Comparison of ENCODE assay signal across 8 cellular contexts in genomic region chr13:110714798-110715394, GRCh38. TPM values are rescaled to one million over a fixed set of nuclear protein-coding genes. Genes with fewer than 3 reads are reported as not detected.
DNase-seq lines count a peak whose midpoint lies in the region; ATAC-seq and TF ChIP-seq lines count a peak whose summit lies in the region.

No MANE protein-coding gene starts in this region.

- ATAC-seq in right lobe of liver (peak; percentile 1 to 8 (median 4)), HG03439 (IDR thresholded peaks at IDR 0.05; ENCODE audit: unreplicated experiment) (no peak)

- POLR2A ChIA-PET in Caco-2 (lab: Charles Lee) = interaction anchor here (0.6 to 1.5 kb wide), 15 partner anchors 9 to 259 kb away, joined by 3 to 27 read pairs (median 5); partner anchors contain the start of genes ANKRD10, CARS2, NAXD and RAB20

- H3K4me3 ChIP-seq in Caco-2 (ENCODE audit: low read depth, low read length) (peak overlapping the region; percentile 93), Karpas-422 (ENCODE audit: low read length) (peak overlapping the region; percentile 97), right lobe of liver (peak overlapping the region; percentile 80 to 99 (median 99))

- H3K79me2 ChIP-seq in Karpas-422 (ENCODE audit: low read length) = peaks cover 53% of the 10 kb centered on the region

- H3K27me3 Mint-ChIP-seq in Caco-2 (ENCODE audit: insufficient read depth, unreplicated experiment) = peaks cover 2% of the 10 kb centered on the region

- peak overlapping the region; percentile 76 for H3K4me2 ChIP-seq in Karpas-422 (ENCODE audit: low read depth, low read length, poor library complexity, severe bottlenecking)

- intact Hi-C loops in Caco-2 (cut with micrococcal nuclease; ENCODE audit: unreplicated experiment) (loop anchor here (1.0 to 2.0 kb wide), 7 partner anchors 9 to 258 kb away; partner anchors contain the start of genes ANKRD10, CARS2 and NAXD), right lobe of liver (cut with DNase I) (loop anchor here in 1 of 2 donors (10.0 kb wide), 1 partner anchor 100 kb away; the partner anchor contains the start of gene NAXD)

- no peaks in the 10 kb centered on the region for H3K9me3 Mint-ChIP-seq in Caco-2 (ENCODE audit: unreplicated experiment)

- H3K9me3 ChIP-seq in Caco-2 (no peaks in the 10 kb centered on the region), Karpas-422 (ENCODE audit: low read length) (no peaks in the 10 kb centered on the region), right lobe of liver (no peaks in the 10 kb centered on the region)

- BruUV-seq in Caco-2 (replicated peaks; lab: Mats Ljungman, UMichigan) = TSS peak; percentile 88

- H3K36me3 ChIP-seq in Caco-2 (ENCODE audit: control insufficient read depth, insufficient read depth, low read length) (peaks cover 2% of the 10 kb centered on the region; the same call in 1 of the 2 replicates), Karpas-422 (ENCODE audit: insufficient read depth, low read length) (no peaks in the 10 kb centered on the region), right lobe of liver (peaks cover 0 to 7% (median 4%) of the 10 kb centered on the region in 4 donors)

- no peak overlapping the region for H2AFZ ChIP-seq in Karpas-422 (ENCODE audit: low read length)

- H3K9ac ChIP-seq in Karpas-422 (ENCODE audit: low read length) = peak overlapping the region; percentile 88

- DNase-seq in Caco-2 (peak; percentile 61 to 62), Karpas-422 (peak; percentile 82), T-helper 9 cell (peak; percentile 41), right lobe of liver (peak; percentile 68 to 81 (median 70)), retina (no peak)
- peak; percentile 5 for DNase-seq in stimulated activated CD8-positive, alpha-beta memory T cell treated with anti-CD3 and anti-CD28 coated beads, Interleukin-12 subunit alpha, Interleukin-12 subunit beta, amount 100 ng/mL, for 24 hours (ENCODE audit: extremely low read depth)

- peaks cover 55% of the 10 kb centered on the region for H3K36me3 Mint-ChIP-seq in Caco-2 (ENCODE audit: insufficient read depth, unreplicated experiment)

- H3K27ac ChIP-seq in Karpas-422 (ENCODE audit: low read length) (peak overlapping the region; percentile 90), cingulate gyrus (ENCODE audit: low read depth, low read length) (peak overlapping the region; percentile 99), right lobe of liver (peak overlapping the region; percentile 94 to 98 (median 98))

- no peak for TF ChIP-seq CTCF in Caco-2 (IDR thresholded peaks at IDR 0.05; ENCODE audit: insufficient read depth in 1 of 2, low read depth in 1 of 2, low read length in 1 of 2, severe bottlenecking in 1 of 2, unreplicated experiment in 1 of 2)
- TF ChIP-seq CTCF in right lobe of liver (IDR thresholded peaks at IDR 0.05) = peak in 2 of 4 donors; percentile 8 to 15

- peak overlapping the region; percentile 96 for H3K27ac Mint-ChIP-seq in Caco-2 (ENCODE audit: unreplicated experiment)

- peaks cover 17% of the 10 kb centered on the region for H3K4me1 Mint-ChIP-seq in Caco-2 (ENCODE audit: low read depth, unreplicated experiment)

- CTCF ChIA-PET in Caco-2 (lab: Charles Lee) = interaction anchor here (0.6 to 0.7 kb wide), 4 partner anchors 9 to 346 kb away, joined by 3 to 5 read pairs (median 4); no protein-coding TSS in a partner anchor

- H3K27me3 ChIP-seq in Caco-2 (replicated peaks; ENCODE audit: control insufficient read depth, insufficient read depth, low read length) (no peaks in the 10 kb centered on the region), Karpas-422 (ENCODE audit: low read length) (no peaks in the 10 kb centered on the region), right lobe of liver (no peaks in the 10 kb centered on the region)

- H3K4me3 Mint-ChIP-seq in Caco-2 (ENCODE audit: unreplicated experiment) = peak overlapping the region; percentile 100

- H3K4me1 ChIP-seq in Caco-2 (peaks cover 16% of the 10 kb centered on the region; the same call in 1 of the 2 replicates), Karpas-422 (ENCODE audit: low read length) (peaks cover 27% of the 10 kb centered on the region), right lobe of liver (peaks cover 0 to 19% (median 11%) of the 10 kb centered on the region in 4 donors)

- no peaks in the 10 kb centered on the region for H3K9me2 ChIP-seq in Karpas-422 (replicated peaks; ENCODE audit: insufficient read depth, low read length)

- WGBS in right lobe of liver (ENCODE audit: insufficient coverage, low coverage, low lambda C conversion rate, missing lambda C conversion rate) = 0% methylated on average over 38 of the region's 49 CpGs

- H4K20me1 ChIP-seq in Karpas-422 (ENCODE audit: insufficient read depth, low read depth, low read length) = peaks cover 30% of the 10 kb centered on the region

- peak; percentile 100 for TF ChIP-seq POLR2A in right lobe of liver (IDR thresholded peaks at IDR 0.05)

RNA-seq across cellular contexts. Expression of gene ING1, which starts 1.4 kb away (rescaled TPM):
- total RNA-seq in Caco-2 (2022) = 16.4 and 17.9 TPM in 2 replicates
- total RNA-seq in Karpas-422 (2014; rRNA removed; shearing (Covaris generic); ENCODE audit: low replicate concordance) = 6.3 and 19.9 TPM in 2 replicates
- total RNA-seq in right lobe of liver = 10 to 100 TPM in 3 of 6 experiments, 1 to 10 TPM in 3; 3.8 to 12.0 (median 8.8) TPM

RNA-seq across cellular contexts. Expression of gene CARS2, which starts 9.0 kb away (rescaled TPM):
- total RNA-seq in Caco-2 (2022) (63.1 and 68.4 TPM in 2 replicates), right lobe of liver (10 to 100 TPM; 22.0 to 53.2 (median 27.3) TPM)
- total RNA-seq in Karpas-422 (2014; rRNA removed; shearing (Covaris generic); ENCODE audit: low replicate concordance) = 48.2 and 102 TPM in 2 replicates
